Comparison of ENCODE assay signal across 1 cellular context in genomic region chr20:64045346-64046011, GRCh38.
TF ChIP-seq lines count a peak whose summit lies in the region.

No MANE protein-coding gene starts in this region.

TF ChIP-seq in H1, 55 proteins besides CTCF, POLR2A, EP300 and RAD21:
- TF ChIP-seq SP1 (IDR thresholded peaks at IDR 0.05; ENCODE audit: low read depth, low read length) (no peak), HDAC6 (IDR thresholded peaks at IDR 0.05; ENCODE audit: low read depth, low read length) (no peak), SIRT6 (IDR thresholded peaks at IDR 0.05; ENCODE audit: low read length) (no peak), RBBP5 (IDR thresholded peaks at IDR 0.05; ENCODE audit: borderline replicate concordance, low read depth, low read length) (no peak), SIX5 (IDR thresholded peaks at IDR 0.05; ENCODE audit: low read depth, low read length) (no peak), YY1 (IDR thresholded peaks at IDR 0.05; ENCODE audit: low read depth, low read length) (no peak), CREB1 (IDR thresholded peaks at IDR 0.05) (no peak), BRCA1 (IDR thresholded peaks at IDR 0.05; ENCODE audit: low read depth, low read length) (no peak), BCL11A (IDR thresholded peaks at IDR 0.05; ENCODE audit: low read depth in 2 of 2, low read length in 2 of 2) (no peak)
- TF ChIP-seq, protein P1, sequence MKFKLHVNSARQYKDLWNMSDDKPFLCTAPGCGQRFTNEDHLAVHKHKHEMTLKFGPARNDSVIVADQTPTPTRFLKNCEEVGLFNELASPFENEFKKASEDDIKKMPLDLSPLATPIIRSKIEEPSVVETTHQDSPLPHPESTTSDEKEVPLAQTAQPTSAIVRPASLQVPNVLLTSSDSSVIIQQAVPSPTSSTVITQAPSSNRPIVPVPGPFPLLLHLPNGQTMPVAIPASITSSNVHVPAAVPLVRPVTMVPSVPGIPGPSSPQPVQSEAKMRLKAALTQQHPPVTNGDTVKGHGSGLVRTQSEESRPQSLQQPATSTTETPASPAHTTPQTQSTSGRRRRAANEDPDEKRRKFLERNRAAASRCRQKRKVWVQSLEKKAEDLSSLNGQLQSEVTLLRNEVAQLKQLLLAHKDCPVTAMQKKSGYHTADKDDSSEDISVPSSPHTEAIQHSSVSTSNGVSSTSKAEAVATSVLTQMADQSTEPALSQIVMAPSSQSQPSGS (IDR thresholded peaks at IDR 0.05; ENCODE audit: low read length) = no peak
TF ChIP-seq in H1: peak in this region for 0.
